1 cellular context compared by ENCODE assay signal in the genomic region with DNA sequence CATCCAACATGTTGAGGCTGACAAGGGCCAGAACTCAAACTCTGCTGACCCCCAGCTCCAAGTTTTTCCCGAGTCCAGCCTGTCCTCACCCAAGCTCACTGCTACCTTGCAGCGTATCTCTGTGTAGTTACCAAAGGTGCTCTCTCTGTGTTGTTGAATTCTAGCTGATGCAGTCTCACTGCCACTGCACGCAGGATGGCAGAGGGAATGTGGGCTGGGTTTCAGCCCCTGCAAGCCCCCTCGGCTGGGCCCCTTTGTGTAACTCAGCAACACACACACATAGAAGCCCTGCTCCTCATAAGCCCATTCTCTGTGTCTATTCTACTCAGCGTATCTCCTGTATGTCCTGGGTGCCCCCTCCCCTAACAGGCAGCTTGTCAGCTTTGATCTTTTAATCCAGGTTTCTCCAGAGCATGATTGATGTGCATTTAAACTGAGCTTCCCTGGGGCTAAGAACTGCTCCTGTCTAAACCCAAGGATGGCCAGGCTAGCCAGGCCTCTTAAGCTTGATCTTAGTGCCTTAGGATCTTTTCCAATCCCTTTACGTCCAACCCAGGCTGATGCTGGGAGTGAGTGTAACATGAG.
TF ChIP-seq lines count a peak whose summit lies in the region.

No MANE protein-coding gene starts in this region.

TF ChIP-seq in HepG2, 621 proteins besides CTCF, POLR2A, EP300 and RAD21 (continued from another document):
- TF ChIP-seq, protein P1, sequence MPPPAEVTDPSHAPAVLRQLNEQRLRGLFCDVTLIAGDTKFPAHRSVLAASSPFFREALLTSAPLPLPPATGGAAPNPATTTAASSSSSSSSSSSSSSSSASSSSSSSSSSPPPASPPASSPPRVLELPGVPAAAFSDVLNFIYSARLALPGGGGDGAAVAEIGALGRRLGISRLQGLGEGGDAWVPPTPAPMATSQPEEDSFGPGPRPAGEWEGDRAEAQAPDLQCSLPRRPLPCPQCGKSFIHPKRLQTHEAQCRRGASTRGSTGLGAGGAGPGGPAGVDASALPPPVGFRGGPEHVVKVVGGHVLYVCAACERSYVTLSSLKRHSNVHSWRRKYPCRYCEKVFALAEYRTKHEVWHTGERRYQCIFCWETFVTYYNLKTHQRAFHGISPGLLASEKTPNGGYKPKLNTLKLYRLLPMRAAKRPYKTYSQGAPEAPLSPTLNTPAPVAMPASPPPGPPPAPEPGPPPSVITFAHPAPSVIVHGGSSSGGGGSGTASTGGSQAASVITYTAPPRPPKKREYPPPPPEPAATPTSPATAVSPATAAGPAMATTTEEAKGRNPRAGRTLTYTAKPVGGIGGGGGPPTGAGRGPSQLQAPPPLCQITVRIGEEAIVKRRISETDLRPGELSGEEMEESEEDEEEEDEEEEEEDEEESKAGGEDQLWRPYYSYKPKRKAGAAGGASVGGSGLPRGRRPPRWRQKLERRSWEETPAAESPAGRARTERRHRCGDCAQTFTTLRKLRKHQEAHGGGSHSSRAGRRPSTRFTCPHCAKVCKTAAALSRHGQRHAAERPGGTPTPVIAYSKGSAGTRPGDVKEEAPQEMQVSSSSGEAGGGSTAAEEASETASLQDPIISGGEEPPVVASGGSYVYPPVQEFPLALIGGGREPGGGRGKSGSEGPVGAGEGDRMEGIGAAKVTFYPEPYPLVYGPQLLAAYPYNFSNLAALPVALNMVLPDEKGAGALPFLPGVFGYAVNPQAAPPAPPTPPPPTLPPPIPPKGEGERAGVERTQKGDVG (CRISPR knock-in tag; IDR thresholded peaks at IDR 0.05; ENCODE audit: borderline replicate concordance) = no peak
- TF ChIP-seq STAT5B (CRISPR knock-in tag; IDR thresholded peaks at IDR 0.05) = no peak
- TF ChIP-seq, protein P2, sequence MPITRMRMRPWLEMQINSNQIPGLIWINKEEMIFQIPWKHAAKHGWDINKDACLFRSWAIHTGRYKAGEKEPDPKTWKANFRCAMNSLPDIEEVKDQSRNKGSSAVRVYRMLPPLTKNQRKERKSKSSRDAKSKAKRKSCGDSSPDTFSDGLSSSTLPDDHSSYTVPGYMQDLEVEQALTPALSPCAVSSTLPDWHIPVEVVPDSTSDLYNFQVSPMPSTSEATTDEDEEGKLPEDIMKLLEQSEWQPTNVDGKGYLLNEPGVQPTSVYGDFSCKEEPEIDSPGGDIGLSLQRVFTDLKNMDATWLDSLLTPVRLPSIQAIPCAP (CRISPR knock-in tag; IDR thresholded peaks at IDR 0.05; ENCODE audit: low read depth) = no peak
